13 cellular contexts compared by ENCODE assay signal in genomic region chr18:8762968-8763367, GRCh38.
"Had no signal": no experiment of that assay in that cellular context is flagged by ENCODE, and none has a peak within 500 bp of the region (broad histone marks: within the 10 kb centered on the region; RNA-seq: fewer than 3 reads in every experiment).

No MANE protein-coding gene starts in this region.

- H3K4me3 ChIP-seq: pancreas, tibial nerve had no signal

- H3K36me3 ChIP-seq: pancreas, tibial nerve had no signal

- H3K4me1 ChIP-seq: foreskin keratinocyte, pancreas, tibial nerve had no signal

- H3K27ac ChIP-seq: foreskin keratinocyte, pancreas, tibial nerve had no signal

- H3K27me3 ChIP-seq: foreskin keratinocyte, pancreas, tibial nerve had no signal

- DNase-seq: activated CD4-positive, alpha-beta T cell treated with anti-CD3 and anti-CD28 coated beads for 48 hours; activated CD8-positive, alpha-beta memory T cell treated with anti-CD3 and anti-CD28 coated beads, Interleukin-2, amount 50 U/mL, for 48 hours; activated gamma-delta T cell treated with Interleukin-2 at 50 U/mL for 16 hours; amniotic stem cell; cortex of kidney; effector CD8-positive, alpha-beta T cell; foreskin keratinocyte; pancreas; retina; stimulated activated CD4-positive, alpha-beta T cell treated with anti-CD3 and anti-CD28 coated beads, Interleukin-4, amount 100 ng/mL, for 1 hour; stimulated activated naive B cell treated with anti-CD40 and anti-IgM and Interleukin-4, amounts not matched to agents 10 μg/mL and 1 μg/mL and 100 μg/mL, for 72 hours; T-helper 17 cell had no signal

- H3K9me3 ChIP-seq: pancreas, tibial nerve had no signal
